ENCODE assay signal across 8 cellular contexts in the genomic region with DNA sequence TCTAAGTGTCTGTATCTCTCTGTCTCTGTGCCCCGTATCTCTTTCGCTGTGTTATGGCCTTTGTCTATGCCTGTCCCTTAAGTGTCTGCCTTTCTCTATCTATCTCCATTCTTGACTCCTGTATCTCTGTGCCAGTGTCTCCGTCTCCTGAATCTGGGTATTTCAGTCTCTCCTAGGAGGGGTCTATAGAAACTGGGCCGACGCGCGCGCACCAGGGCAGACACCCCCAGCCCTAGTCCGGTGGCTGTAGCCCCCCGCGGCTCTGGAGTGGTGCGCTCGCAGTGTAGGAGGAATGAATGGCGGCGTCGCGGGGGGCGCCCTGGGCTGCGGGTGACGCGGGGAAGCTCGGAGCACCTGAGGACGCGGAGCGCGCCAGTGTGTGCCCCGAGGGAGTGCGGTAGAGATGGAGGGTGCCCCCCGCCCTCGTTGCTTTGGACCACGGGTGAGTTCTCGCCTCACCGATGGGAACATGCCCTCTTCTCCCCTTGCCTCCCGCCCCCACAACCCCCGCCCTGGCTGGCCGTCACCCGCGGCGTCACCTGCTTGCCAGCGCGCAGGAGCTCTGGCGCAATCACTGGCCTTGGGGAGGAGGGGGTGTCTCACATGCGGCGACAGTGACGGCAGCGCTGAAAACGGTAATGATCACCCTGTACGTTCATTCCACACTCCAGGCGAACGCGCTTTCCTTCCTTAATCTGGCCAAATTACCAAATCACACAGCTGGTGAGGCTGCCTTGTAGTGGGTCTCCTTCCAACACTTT. TPM values are rescaled to one million over a fixed set of nuclear protein-coding genes. Genes with fewer than 3 reads are reported as not detected.
A peak's percentile ranks its signal among the peaks of the same experiment; 100 is the strongest.
DNase-seq lines count a peak whose midpoint lies in the region; ATAC-seq and TF ChIP-seq lines count a peak whose summit lies in the region.

No MANE protein-coding gene starts in this region.

- H3K79me2 ChIP-seq in OCI-LY7 (ENCODE audit: insufficient read depth, low read depth, low read length) = no peaks in the 10 kb centered on the region
- H3K79me2 ChIP-seq in neural progenitor cell (ENCODE audit: low read depth) = no peaks in the 10 kb centered on the region

- H3K4me2 ChIP-seq in OCI-LY7 (ENCODE audit: low read length) (peak overlapping the region; percentile 80), neural progenitor cell (peak overlapping the region; percentile 99)

- no peaks in the 10 kb centered on the region for H3K9me2 ChIP-seq in OCI-LY7 (ENCODE audit: insufficient read depth, low read length)

- CTCF ChIA-PET in OCI-LY7 (lab: Charles Lee; ENCODE audit: unreplicated experiment) = no interaction called here

- peaks cover 9% of the 10 kb centered on the region for H3K36me3 Mint-ChIP-seq in central memory CD8-positive, alpha-beta T cell (ENCODE audit: insufficient read depth)
- H3K36me3 Mint-ChIP-seq in neural progenitor cell = no peaks in the 10 kb centered on the region

- no TSS peak for BruUV-seq in OCI-LY7 (replicated peaks; lab: Mats Ljungman, UMichigan)

- TF ChIP-seq CTCF in left ventricle myocardium inferior (IDR thresholded peaks at IDR 0.05; ENCODE audit: borderline replicate concordance) (no peak), OCI-LY7 (conservative IDR thresholded peaks at IDR 0.05; ENCODE audit: low read length) (no peak), neural progenitor cell (IDR thresholded peaks at IDR 0.05) (no peak)

- H3K4me3 ChIP-seq in left ventricle myocardium inferior (peak overlapping the region; percentile 66), OCI-LY7 (ENCODE audit: low read depth, low read length, poor library complexity, severe bottlenecking) (peak overlapping the region; percentile 62), neural progenitor cell (peak overlapping the region; percentile 75)

- H3K27ac Mint-ChIP-seq in central memory CD8-positive, alpha-beta T cell (ENCODE audit: low read depth) = no peak overlapping the region
- H3K27ac Mint-ChIP-seq in neural progenitor cell = no peak overlapping the region

- no peaks in the 10 kb centered on the region for H3K9me3 Mint-ChIP-seq in central memory CD8-positive, alpha-beta T cell
- H3K9me3 Mint-ChIP-seq in neural progenitor cell = peaks cover 3% of the 10 kb centered on the region

- no peaks in the 10 kb centered on the region for H3K36me3 ChIP-seq in left ventricle myocardium inferior
- H3K36me3 ChIP-seq in OCI-LY7 (ENCODE audit: insufficient read depth, low read length) = no peaks in the 10 kb centered on the region
- no peaks in the 10 kb centered on the region for H3K36me3 ChIP-seq in neural progenitor cell

- H3K27ac ChIP-seq in left ventricle myocardium inferior (replicated peaks) (no peak overlapping the region), OCI-LY7 (ENCODE audit: low read depth, low read length, poor library complexity, severe bottlenecking) (no peak overlapping the region), neural progenitor cell (no peak overlapping the region)

- DNase-seq in left ventricle myocardium inferior = no peak
- DNase-seq in left ventricle myocardium superior = no peak
- DNase-seq in OCI-LY7 (ENCODE audit: low spot score) = no peak
- DNase-seq in central memory CD8-positive, alpha-beta T cell (ENCODE audit: low spot score in 2 of 2) = no peak
- peak; percentile 49 for DNase-seq in neural progenitor cell (ENCODE audit: low spot score)
- no peak for DNase-seq in HUDEP-2 (lab: John Stamatoyannopoulos, UW; ENCODE audit: unreplicated experiment in 76 of 76)

- POLR2A ChIA-PET in OCI-LY7 (lab: Charles Lee) = no interaction called here

- intact Hi-C loops in left ventricle myocardium inferior (cut with micrococcal nuclease) (no loop called here), left ventricle myocardium superior (cut with micrococcal nuclease) (no loop called here), OCI-LY7 (cut with micrococcal nuclease; ENCODE audit: unreplicated experiment) (no loop called here)

- peaks cover 6% of the 10 kb centered on the region for H3K27me3 Mint-ChIP-seq in central memory CD8-positive, alpha-beta T cell
- peaks cover 38% of the 10 kb centered on the region for H3K27me3 Mint-ChIP-seq in neural progenitor cell (ENCODE audit: insufficient read depth, low read depth)

- peaks cover 94% of the 10 kb centered on the region for H3K27me3 ChIP-seq in left ventricle myocardium inferior (ENCODE audit: low read depth)
- H3K27me3 ChIP-seq in neural progenitor cell = peaks cover 80% of the 10 kb centered on the region

- peaks cover 25% of the 10 kb centered on the region for H3K4me1 Mint-ChIP-seq in central memory CD8-positive, alpha-beta T cell
- H3K4me1 Mint-ChIP-seq in neural progenitor cell = peaks cover 21% of the 10 kb centered on the region

- H3K9me3 ChIP-seq in left ventricle myocardium inferior (replicated peaks) = no peaks in the 10 kb centered on the region
- H3K9me3 ChIP-seq in OCI-LY7 (ENCODE audit: low read length) = no peaks in the 10 kb centered on the region
- H3K9me3 ChIP-seq in neural progenitor cell (ENCODE audit: low read depth) = no peaks in the 10 kb centered on the region

- H2AFZ ChIP-seq in OCI-LY7 (ENCODE audit: low read length) (no peak overlapping the region), neural progenitor cell (replicated peaks) (peak overlapping the region; percentile 35)

- H3K4me3 Mint-ChIP-seq in central memory CD8-positive, alpha-beta T cell = peak overlapping the region; percentile 74
- peak overlapping the region; percentile 88 for H3K4me3 Mint-ChIP-seq in neural progenitor cell

- no peaks in the 10 kb centered on the region for H4K20me1 ChIP-seq in OCI-LY7 (ENCODE audit: insufficient read depth, low read length)
- H4K20me1 ChIP-seq in neural progenitor cell (ENCODE audit: low read depth) = peaks cover 48% of the 10 kb centered on the region

- ATAC-seq in left ventricle myocardium superior = no peak
- ATAC-seq in central memory CD8-positive, alpha-beta T cell (replicated peaks; ENCODE audit: extremely low read depth, poor library complexity, severe bottlenecking) = peak; percentile 7
- no peak for ATAC-seq in HG03460 (IDR thresholded peaks at IDR 0.05; ENCODE audit: unreplicated experiment)
- no peak for ATAC-seq in HG02981 (IDR thresholded peaks at IDR 0.05; ENCODE audit: unreplicated experiment)

- no peak overlapping the region for H3K9ac ChIP-seq in neural progenitor cell

- peaks cover 31% of the 10 kb centered on the region for H3F3A ChIP-seq in neural progenitor cell (ENCODE audit: low read depth)

- H3K4me1 ChIP-seq in left ventricle myocardium inferior (peaks cover 34% of the 10 kb centered on the region), OCI-LY7 (ENCODE audit: insufficient read depth, low read length, poor library complexity, severe bottlenecking) (peaks cover 3% of the 10 kb centered on the region), neural progenitor cell (peaks cover 12% of the 10 kb centered on the region)

RNA-seq across cellular contexts. Expression of a gene that starts 1.0 kb away (rescaled TPM):
- total RNA-seq in left ventricle myocardium inferior (0.16 TPM), left ventricle myocardium superior (not detected), OCI-LY7 (2022) (0.28 TPM in 1 of 2 replicates, not detected in the other), neural progenitor cell (ENCODE audit: low replicate concordance) (0.71 TPM in 1 of 2 replicates, not detected in the other)
- total RNA-seq in OCI-LY7 (2014; rRNA removed; shearing (Covaris generic)) = not detected in 2 replicates

RNA-seq across cellular contexts. Expression of a gene that starts 12.9 kb away (rescaled TPM):
- 1.6 TPM for total RNA-seq in left ventricle myocardium inferior
- 1.6 TPM for total RNA-seq in left ventricle myocardium superior
- total RNA-seq in OCI-LY7 (2014; rRNA removed; shearing (Covaris generic)) = 18.8 and 20.1 TPM in 2 replicates
- 13.2 and 18.8 TPM in 2 replicates for total RNA-seq in OCI-LY7 (2022)
- total RNA-seq in neural progenitor cell (ENCODE audit: low replicate concordance) = 3.7 and 6.0 TPM in 2 replicates

RNA-seq across cellular contexts. Expression of a gene that starts 13.5 kb away (rescaled TPM):
- total RNA-seq in left ventricle myocardium inferior (not detected), left ventricle myocardium superior (not detected), OCI-LY7 (2022) (not detected in 2 replicates), neural progenitor cell (ENCODE audit: low replicate concordance) (0.15 TPM in 1 of 2 replicates, not detected in the other)
- total RNA-seq in OCI-LY7 (2014; rRNA removed; shearing (Covaris generic)) = not detected in 2 replicates

RNA-seq across cellular contexts. Expression of a gene that starts 13.6 kb away (rescaled TPM):
- total RNA-seq in left ventricle myocardium inferior (16.1 TPM), left ventricle myocardium superior (18.5 TPM), OCI-LY7 (2022) (60.2 and 61.0 TPM in 2 replicates), neural progenitor cell (ENCODE audit: low replicate concordance) (23.7 and 39.1 TPM in 2 replicates)
- 35.3 and 45.3 TPM in 2 replicates for total RNA-seq in OCI-LY7 (2014; rRNA removed; shearing (Covaris generic))

RNA-seq across cellular contexts. Expression of a gene that starts 33.0 kb away (rescaled TPM):
- total RNA-seq in left ventricle myocardium inferior (not detected), left ventricle myocardium superior (not detected), OCI-LY7 (2022) (not detected in 2 replicates), neural progenitor cell (ENCODE audit: low replicate concordance) (not detected in 2 replicates)
- total RNA-seq in OCI-LY7 (2014; rRNA removed; shearing (Covaris generic)) = not detected in 2 replicates
